Comparison of ENCODE assay signal across 23 cellular contexts in the genomic region with DNA sequence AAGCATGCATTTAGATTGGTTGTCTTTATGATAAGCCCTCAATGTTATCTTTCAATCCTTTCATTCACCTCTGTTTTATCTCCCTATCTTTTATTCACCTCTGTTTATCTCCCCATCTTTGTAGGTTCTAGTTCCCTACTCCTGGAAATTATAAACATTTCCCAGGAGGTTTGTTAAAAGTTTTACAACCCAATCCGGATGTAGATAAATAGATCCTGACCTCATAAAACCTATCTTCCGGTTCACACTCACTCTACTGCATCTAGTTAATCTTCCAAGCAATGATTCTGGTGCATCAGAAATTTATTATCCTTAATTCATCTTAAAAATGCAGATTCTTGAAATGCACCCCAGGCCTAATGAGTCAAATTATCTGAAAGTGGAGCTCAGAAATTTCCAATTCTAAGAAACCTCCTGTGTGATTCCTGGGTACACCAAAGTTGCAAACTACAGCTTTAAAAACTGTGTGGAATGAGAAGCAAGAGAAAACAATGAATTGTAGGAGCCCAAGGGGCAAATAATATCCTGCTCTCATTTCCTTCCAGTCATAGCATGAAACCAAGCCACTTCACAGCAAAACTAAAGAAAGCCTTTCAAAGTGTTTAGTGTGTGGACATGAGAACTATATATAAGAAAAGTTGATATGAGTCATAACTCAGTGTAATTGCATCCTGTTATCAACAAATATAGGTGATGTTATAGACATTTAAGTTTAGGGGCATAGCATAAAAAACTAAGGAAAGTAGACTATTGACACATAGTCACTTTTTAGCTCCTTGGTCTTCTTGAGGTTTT. TPM values are rescaled to one million over a fixed set of nuclear protein-coding genes. Genes with fewer than 3 reads are reported as not detected.
A peak's percentile ranks its signal among the peaks of the same experiment; 100 is the strongest.
DNase-seq lines count a peak whose midpoint lies in the region; ATAC-seq and TF ChIP-seq lines count a peak whose summit lies in the region.
"Had no signal": no experiment of that assay in that cellular context is flagged by ENCODE, and none has a peak within 500 bp of the region (broad histone marks: within the 10 kb centered on the region; RNA-seq: fewer than 3 reads in every experiment).

No MANE protein-coding gene starts in this region.

- no peak overlapping the region for H3K4me3 Mint-ChIP-seq in activated T-cell treated with anti-CD3 and anti-CD28 coated beads, Interleukin-2, amount 50 U/mL, for 72 hours
- H3K4me3 Mint-ChIP-seq in endothelial cell (ENCODE audit: unreplicated experiment) = no peak overlapping the region
- H3K4me3 Mint-ChIP-seq in CD4-positive, alpha-beta memory T cell = no peak overlapping the region
- H3K4me3 Mint-ChIP-seq: CD4-positive, alpha-beta T cell had no signal

- DNase-seq in activated T-cell treated with anti-CD3 and anti-CD28 coated beads, Interleukin-2, amount 50 U/mL, for 72 hours = no peak
- no peak for DNase-seq in activated T-cell treated with anti-CD3 and anti-CD28 coated beads, Interleukin-2, amount 50 U/mL, for 1 hour
- DNase-seq in LoVo (ENCODE audit: low spot score) (peak; percentile 10), endothelial cell (ENCODE audit: low spot score) (no peak), OCI-M2 (lab: John Stamatoyannopoulos, UW; ENCODE audit: unreplicated experiment) (no peak), HAP-1 (ENCODE audit: low spot score in 2 of 2) (no peak)
- no peak for DNase-seq in CD4-positive, alpha-beta memory T cell
- DNase-seq: BE2C; CD4-positive, alpha-beta T cell; DMS79; HCEC 1CT; KG1; NCI-H1436 treated with DMSO at 0.1 percent for 48 hours; NCI-H2029 treated with DMSO at 0.1 percent for 48 hours; NCI-H2171 treated with DMSO at 0.1 percent for 48 hours; NCI-H510A; NCI-H774; PC-9 had no signal

- in situ Hi-C loops in HAP-1 (cut with MboI; ENCODE audit: low sequenced_read_pairs) = no loop called here

- H3K4me1 ChIP-seq in CD4-positive, alpha-beta memory T cell (ENCODE audit: insufficient read depth, low read length) = no peaks in the 10 kb centered on the region
- no peaks in the 10 kb centered on the region for H3K4me1 ChIP-seq in HAP-1
- H3K4me1 ChIP-seq: BE2C, SJSA1 had no signal

- no peak for TF ChIP-seq CTCF in endothelial cell (IDR thresholded peaks at IDR 0.05; ENCODE audit: unreplicated experiment)

- H3K27ac Mint-ChIP-seq in activated T-cell treated with anti-CD3 and anti-CD28 coated beads, Interleukin-2, amount 50 U/mL, for 72 hours = peak overlapping the region; percentile 20
- H3K27ac Mint-ChIP-seq in endothelial cell (ENCODE audit: unreplicated experiment) = no peak overlapping the region
- no peak overlapping the region for H3K27ac Mint-ChIP-seq in CD4-positive, alpha-beta memory T cell
- H3K27ac Mint-ChIP-seq: CD4-positive, alpha-beta T cell had no signal

- no peaks in the 10 kb centered on the region for H3K27me3 Mint-ChIP-seq in activated T-cell treated with anti-CD3 and anti-CD28 coated beads, Interleukin-2, amount 50 U/mL, for 72 hours (ENCODE audit: low read depth)
- no peaks in the 10 kb centered on the region for H3K27me3 Mint-ChIP-seq in endothelial cell (ENCODE audit: unreplicated experiment)
- H3K27me3 Mint-ChIP-seq in CD4-positive, alpha-beta memory T cell = no peaks in the 10 kb centered on the region
- H3K27me3 Mint-ChIP-seq: CD4-positive, alpha-beta T cell had no signal

- H3K4me1 Mint-ChIP-seq in activated T-cell treated with anti-CD3 and anti-CD28 coated beads, Interleukin-2, amount 50 U/mL, for 72 hours (ENCODE audit: low read depth) = no peaks in the 10 kb centered on the region
- H3K4me1 Mint-ChIP-seq in endothelial cell (ENCODE audit: unreplicated experiment) = no peaks in the 10 kb centered on the region
- no peaks in the 10 kb centered on the region for H3K4me1 Mint-ChIP-seq in CD4-positive, alpha-beta memory T cell

- no peak for ATAC-seq in activated T-cell treated with anti-CD3 and anti-CD28 coated beads, Interleukin-2, amount 50 U/mL, for 72 hours (replicated peaks in 1 of 2)
- ATAC-seq in HG02938 (IDR thresholded peaks at IDR 0.05; ENCODE audit: unreplicated experiment) = peak; percentile 89
- ATAC-seq: HepG2 had no signal

- intact Hi-C loops in CD4-positive, alpha-beta memory T cell (cut with micrococcal nuclease) = no loop called here

- H3K4me3 ChIP-seq in CD4-positive, alpha-beta memory T cell (ENCODE audit: low read length in 2 of 2) = no peak overlapping the region
- H3K4me3 ChIP-seq in HAP-1 = no peak overlapping the region
- H3K4me3 ChIP-seq: PC-9, SJSA1 had no signal

- H3K36me3 ChIP-seq in CD4-positive, alpha-beta memory T cell (ENCODE audit: insufficient read depth, low read length) = no peaks in the 10 kb centered on the region
- no peaks in the 10 kb centered on the region for H3K36me3 ChIP-seq in HAP-1 (replicated peaks)
- H3K36me3 ChIP-seq: BE2C, SJSA1 had no signal

- no peaks in the 10 kb centered on the region for H3K27me3 ChIP-seq in CD4-positive, alpha-beta memory T cell (ENCODE audit: insufficient read depth, low read length)
- H3K27me3 ChIP-seq in HAP-1 (ENCODE audit: low read depth) = no peaks in the 10 kb centered on the region
- H3K27me3 ChIP-seq: BE2C, SJSA1 had no signal

- CTCF ChIA-PET in CD4-positive, alpha-beta memory T cell (lab: Charles Lee; ENCODE audit: partially characterized antibody) = no interaction called here

- H3K27ac ChIP-seq in CD4-positive, alpha-beta memory T cell (ENCODE audit: low read depth, low read length) = no peak overlapping the region
- H3K27ac ChIP-seq: 22Rv1, PC-9, SJSA1 had no signal

- H3K36me3 Mint-ChIP-seq in activated T-cell treated with anti-CD3 and anti-CD28 coated beads, Interleukin-2, amount 50 U/mL, for 72 hours (ENCODE audit: insufficient read depth in 2 of 2) = peaks cover 0 to 2% of the 10 kb centered on the region in 2 donors
- H3K36me3 Mint-ChIP-seq in endothelial cell (ENCODE audit: low read depth, unreplicated experiment) = no peaks in the 10 kb centered on the region
- H3K36me3 Mint-ChIP-seq in CD4-positive, alpha-beta memory T cell = no peaks in the 10 kb centered on the region

- H3K9me3 Mint-ChIP-seq in activated T-cell treated with anti-CD3 and anti-CD28 coated beads, Interleukin-2, amount 50 U/mL, for 72 hours = peaks cover 2 to 4% of the 10 kb centered on the region in 2 donors
- peaks cover 5% of the 10 kb centered on the region for H3K9me3 Mint-ChIP-seq in endothelial cell (ENCODE audit: unreplicated experiment)
- peaks cover 0 to 5% (median 2%) of the 10 kb centered on the region in 8 donors for H3K9me3 Mint-ChIP-seq in CD4-positive, alpha-beta memory T cell

- POLR2A ChIA-PET in CD4-positive, alpha-beta memory T cell (lab: Charles Lee; ENCODE audit: partially characterized antibody) = no interaction called here

- no peaks in the 10 kb centered on the region for H3K9me3 ChIP-seq in CD4-positive, alpha-beta memory T cell (ENCODE audit: control insufficient read depth in 1 of 2, low read length in 2 of 2)
- no peaks in the 10 kb centered on the region for H3K9me3 ChIP-seq in HAP-1
- H3K9me3 ChIP-seq: BE2C, SJSA1 had no signal

RNA-seq across cellular contexts. Expression of gene UGT8, which starts 51.1 kb away (rescaled TPM):
- under 1 TPM; 0.22 to 0.74 TPM for total RNA-seq in activated T-cell treated with anti-CD3 and anti-CD28 coated beads, Interleukin-2, amount 50 U/mL, for 72 hours
- total RNA-seq in endothelial cell (ENCODE audit: unreplicated experiment) = 4.1 TPM
- total RNA-seq in CD4-positive, alpha-beta memory T cell = under 1 TPM; 0.17 to 0.36 TPM
- under 1 TPM in 1 of 2 donors, not detected in 1; 0.08 TPM for polyA plus RNA-seq in CD4-positive, alpha-beta memory T cell
- total RNA-seq: G401, HepG2, SJSA1 had no signal
- polyA plus RNA-seq: HepG2 had no signal
